1 cellular context compared by ENCODE assay signal in the genomic region with DNA sequence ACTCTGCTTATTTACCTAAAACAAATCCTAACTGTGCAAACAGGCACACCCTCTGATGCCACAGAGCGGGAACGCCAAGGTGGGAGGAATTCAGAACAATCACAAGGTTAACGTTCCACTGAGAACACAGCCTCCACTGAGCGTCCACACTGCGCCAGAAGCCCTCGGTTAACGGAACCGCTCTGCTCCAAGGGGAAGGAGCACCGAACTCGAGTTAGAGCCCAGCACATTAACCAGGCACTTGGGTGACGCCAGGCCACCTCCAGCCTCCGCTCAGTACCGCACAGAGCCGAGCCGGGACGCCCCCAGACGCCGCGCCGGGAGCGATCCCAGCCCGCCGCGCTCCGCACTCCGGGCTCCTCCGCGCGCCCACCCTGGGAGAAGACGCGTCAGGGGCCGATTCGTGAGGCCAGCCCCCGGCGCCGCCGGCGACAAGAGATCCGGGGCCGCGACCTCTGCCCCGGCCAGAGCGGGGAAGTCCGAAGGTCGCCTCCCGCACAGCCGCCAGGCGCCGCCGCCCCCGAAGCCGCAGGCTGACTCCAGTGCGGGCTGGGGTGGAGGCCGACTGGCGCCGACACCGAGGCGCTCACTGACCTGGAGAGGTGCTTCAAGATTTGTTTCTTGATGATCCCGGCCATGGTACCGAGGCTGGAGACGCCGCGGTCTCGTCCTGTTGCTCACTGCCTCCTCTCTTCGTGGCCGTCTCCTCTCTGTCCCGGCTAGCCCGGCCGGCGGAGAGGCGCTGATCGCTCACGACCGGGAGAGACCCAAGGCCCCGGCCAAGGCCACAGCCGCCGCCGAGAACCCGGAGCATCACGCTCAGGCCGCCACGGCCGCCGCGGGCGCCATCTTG.
TF ChIP-seq lines count a peak whose summit lies in the region.

No MANE protein-coding gene starts in this region.

TF ChIP-seq in HEK293, 187 proteins besides CTCF, POLR2A, EP300 and RAD21 (continued from another document):
- TF ChIP-seq ZNF701 (tag by site-specific recombination; IDR thresholded peaks at IDR 0.05) (no peak), ZBTB44 (tag by site-specific recombination; IDR thresholded peaks at IDR 0.05) (no peak), ZNF529 (tag by site-specific recombination; IDR thresholded peaks at IDR 0.05; ENCODE audit: insufficient replicate concordance) (no peak), ZNF426 (tag by site-specific recombination; IDR thresholded peaks at IDR 0.05) (no peak), ATF2 (tag by site-specific recombination; IDR thresholded peaks at IDR 0.05; ENCODE audit: low read depth) (no peak), ZNF146 (tag by site-specific recombination; IDR thresholded peaks at IDR 0.05) (no peak; the same call in 1 of the 2 replicates), ZNF768 (tag by site-specific recombination; IDR thresholded peaks at IDR 0.05) (no peak), KLF8 (tag by site-specific recombination; IDR thresholded peaks at IDR 0.05) (peak; percentile 78), ZNF391 (tag by site-specific recombination; IDR thresholded peaks at IDR 0.05; ENCODE audit: borderline replicate concordance, low read depth) (no peak), HOXC10 (CRISPR knock-in tag; IDR thresholded peaks at IDR 0.05) (peak; percentile 83; the same call in 1 of the 2 replicates), ZNF433 (tag by site-specific recombination; IDR thresholded peaks at IDR 0.05; ENCODE audit: low read depth) (no peak), GLIS1 (tag by site-specific recombination; IDR thresholded peaks at IDR 0.05) (0 out of 2 replicates have a peak, but pooled peaks have one; percentile 15), ZNF48 (tag by site-specific recombination; IDR thresholded peaks at IDR 0.05) (no peak), TRIM28 (IDR thresholded peaks at IDR 0.05; ENCODE audit: borderline replicate concordance, low read length) (peak; percentile 31; the same call in 1 of the 2 replicates), ZBTB20 (tag by site-specific recombination; IDR thresholded peaks at IDR 0.05) (peak; percentile 52; the same call in 1 of the 2 replicates), ZNF140 (tag by site-specific recombination; IDR thresholded peaks at IDR 0.05) (no peak), ZNF274 (IDR thresholded peaks at IDR 0.05; ENCODE audit: low read length) (no peak), ZNF274 (tag by site-specific recombination; IDR thresholded peaks at IDR 0.05; ENCODE audit: borderline replicate concordance) (no peak)
- TF ChIP-seq, protein P1, sequence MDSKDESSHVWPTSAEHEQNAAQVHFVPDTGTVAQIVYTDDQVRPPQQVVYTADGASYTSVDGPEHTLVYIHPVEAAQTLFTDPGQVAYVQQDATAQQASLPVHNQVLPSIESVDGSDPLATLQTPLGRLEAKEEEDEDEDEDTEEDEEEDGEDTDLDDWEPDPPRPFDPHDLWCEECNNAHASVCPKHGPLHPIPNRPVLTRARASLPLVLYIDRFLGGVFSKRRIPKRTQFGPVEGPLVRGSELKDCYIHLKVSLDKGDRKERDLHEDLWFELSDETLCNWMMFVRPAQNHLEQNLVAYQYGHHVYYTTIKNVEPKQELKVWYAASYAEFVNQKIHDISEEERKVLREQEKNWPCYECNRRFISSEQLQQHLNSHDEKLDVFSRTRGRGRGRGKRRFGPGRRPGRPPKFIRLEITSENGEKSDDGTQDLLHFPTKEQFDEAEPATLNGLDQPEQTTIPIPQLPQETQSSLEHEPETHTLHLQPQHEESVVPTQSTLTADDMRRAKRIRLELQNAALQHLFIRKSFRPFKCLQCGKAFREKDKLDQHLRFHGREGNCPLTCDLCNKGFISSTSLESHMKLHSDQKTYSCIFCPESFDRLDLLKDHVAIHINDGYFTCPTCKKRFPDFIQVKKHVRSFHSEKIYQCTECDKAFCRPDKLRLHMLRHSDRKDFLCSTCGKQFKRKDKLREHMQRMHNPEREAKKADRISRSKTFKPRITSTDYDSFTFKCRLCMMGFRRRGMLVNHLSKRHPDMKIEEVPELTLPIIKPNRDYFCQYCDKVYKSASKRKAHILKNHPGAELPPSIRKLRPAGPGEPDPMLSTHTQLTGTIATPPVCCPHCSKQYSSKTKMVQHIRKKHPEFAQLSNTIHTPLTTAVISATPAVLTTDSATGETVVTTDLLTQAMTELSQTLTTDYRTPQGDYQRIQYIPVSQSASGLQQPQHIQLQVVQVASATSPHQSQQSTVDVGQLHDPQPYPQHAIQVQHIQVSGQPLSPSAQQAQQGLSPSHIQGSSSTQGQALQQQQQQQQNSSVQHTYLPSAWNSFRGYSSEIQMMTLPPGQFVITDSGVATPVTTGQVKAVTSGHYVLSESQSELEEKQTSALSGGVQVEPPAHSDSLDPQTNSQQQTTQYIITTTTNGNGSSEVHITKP (tag by site-specific recombination; IDR thresholded peaks at IDR 0.05), result 0 out of 2 replicates have a peak, but pooled peaks have one; percentile 5
